In genomic region chr19:17216058-17216670, GRCh38 we compare ENCODE assay signal across 8 cellular contexts. TPM values are rescaled to one million over a fixed set of nuclear protein-coding genes. Genes with fewer than 3 reads are reported as not detected.
DNase-seq lines count a peak whose midpoint lies in the region; ATAC-seq, FAIRE-seq and TF ChIP-seq lines count a peak whose summit lies in the region.

No MANE protein-coding gene starts in this region.

- TF ChIP-seq CTCF in 22Rv1 (IDR thresholded peaks at IDR 0.05) (no peak), K562 (IDR thresholded peaks at IDR 0.05 in 2 of 3, conservative IDR thresholded peaks at IDR 0.05 in 1 of 3; ENCODE audit: insufficient read depth in 2 of 3, low read depth in 1 of 3, low read length in 3 of 3) (no peak), mesothelial cell of epicardium (IDR thresholded peaks at IDR 0.05; ENCODE audit: unreplicated experiment) (no peak), D721Med (IDR thresholded peaks at IDR 0.05; ENCODE audit: insufficient read depth, missing control alignments) (no peak), GM10248 (IDR thresholded peaks at IDR 0.05; ENCODE audit: control extremely low read depth, extremely low read depth, low read depth, missing control alignments) (no peak)

- H3K36me3 ChIP-seq in K562 (ENCODE audit: control insufficient read depth, insufficient read depth, low read length): peaks cover 38% of the 10 kb centered on the region; the same call in 2 of the 3 replicates

- H3K4me1 ChIP-seq in K562 (replicated peaks in 1 of 2; ENCODE audit: control insufficient read depth in 2 of 2, insufficient read depth in 2 of 2, low read length in 2 of 2): peaks cover 13 to 32% of the 10 kb centered on the region in 2 experiments

- H2AFZ ChIP-seq in K562 (ENCODE audit: low read depth, low read length): peak overlapping the region; percentile 99

- CTCF ChIA-PET in K562 (lab: Yijun Ruan, JAX; ENCODE audit: low intra/inter-chr PET ratio) (no interaction called here), GM10248 (lab: Yijun Ruan, JAX) (interaction anchor here (1.0 to 2.0 kb wide), 3 partner anchors 11 to 65 kb away, joined by 3 to 4 read pairs (median 3); partner anchors contain the start of gene ANKLE1)

- TF ChIP-seq EP300 in K562 (IDR thresholded peaks at IDR 0.05; ENCODE audit: low read length): no peak

- WGBS in K562 (ENCODE audit: insufficient coverage, low coverage, missing lambda C conversion rate): 38% methylated on average over 13 of the region's 13 CpGs

- POLR2A ChIA-PET in K562 (lab: Yijun Ruan, JAX): interaction anchor here (0.6 to 2.5 kb wide), 14 partner anchors 10 to 164 kb away, joined by 3 to 31 read pairs (median 5); partner anchors contain the start of genes BABAM1, DDA1 and OCEL1
- POLR2A ChIA-PET in GM10248 (lab: Yijun Ruan, JAX): interaction anchor here (1.8 kb wide), 1 partner anchor 12 kb away, joined by 4 read pairs; no protein-coding TSS in a partner anchor

- H3K4me2 ChIP-seq in K562 (ENCODE audit: insufficient read depth, low read length): peak overlapping the region; percentile 93

- FAIRE-seq in HTR-8/SVneo (lab: Jason Lieb, UNC) (peak; percentile 4), K562 (lab: Jason Lieb, UNC) (peak; percentile 11), D721Med (lab: Jason Lieb, UNC) (no peak)

- H3K27ac ChIP-seq in 22Rv1: peak overlapping the region; percentile 85
- H3K27ac ChIP-seq in K562 (ENCODE audit: extremely low read depth, low read depth, low read length): peak overlapping the region; percentile 99

- H4K20me1 ChIP-seq in K562 (replicated peaks; ENCODE audit: control insufficient read depth, insufficient read depth, low read length): no peaks in the 10 kb centered on the region

- H3K27me3 Mint-ChIP-seq in mesothelial cell of epicardium (ENCODE audit: low read depth): no peaks in the 10 kb centered on the region

- H3K9me1 ChIP-seq in K562 (ENCODE audit: control insufficient read depth, insufficient read depth, low read length): peaks cover 3% of the 10 kb centered on the region

- no peak for ATAC-seq in K562

- peak overlapping the region; percentile 99 for H3K27ac Mint-ChIP-seq in mesothelial cell of epicardium

- H3K4me3 ChIP-seq in K562: peak overlapping the region; percentile 68

- intact Hi-C loops in K562 (cut with micrococcal nuclease): no loop called here

- H3K4me1 Mint-ChIP-seq in mesothelial cell of epicardium: peaks cover 10% of the 10 kb centered on the region

- no peaks in the 10 kb centered on the region for H3K9me3 ChIP-seq in K562 (replicated peaks; ENCODE audit: control insufficient read depth, insufficient read depth, low read depth, low read length)

- TF ChIP-seq POLR2A in K562 (conservative IDR thresholded peaks at IDR 0.05): no peak

- TF ChIP-seq RAD21 in K562 (CRISPR knock-in tag; conservative IDR thresholded peaks at IDR 0.05 in 1 of 2, IDR thresholded peaks at IDR 0.05 in 1 of 2): no peak

- TSS peak; percentile 71 for BruUV-seq in K562 (replicated peaks; lab: Mats Ljungman, UMichigan)

- H3K36me3 Mint-ChIP-seq in mesothelial cell of epicardium: peaks cover 25% of the 10 kb centered on the region

- peak overlapping the region; percentile 85 to 98 for H3K9ac ChIP-seq in K562 (ENCODE audit: insufficient read depth in 1 of 2, low read depth in 2 of 2, low read length in 2 of 2)

- no peak for DNase-seq in HTR-8/SVneo (ENCODE audit: insufficient read length, low spot score)
- DNase-seq in K562 (ENCODE audit: extremely low read depth in 1 of 4, low spot score in 3 of 4): peak in 2 of 4 experiments; percentile 24 to 29
- no peak for DNase-seq in mesothelial cell of epicardium (ENCODE audit: low spot score in 2 of 2, unreplicated experiment in 2 of 2)
- no peak for DNase-seq in pons (ENCODE audit: low spot score)
- no peak for DNase-seq in D721Med (ENCODE audit: insufficient read length, low spot score)
- no peak for DNase-seq in GM10248 (ENCODE audit: extremely low spot score)
- DNase-seq in SIG-M5 treated with dmso at 0.1 percent for 504 hours (lab: John Stamatoyannopoulos, UW; ENCODE audit: unreplicated experiment): no peak

- no peaks in the 10 kb centered on the region for H3K9me3 Mint-ChIP-seq in mesothelial cell of epicardium

- H3K79me2 ChIP-seq in K562 (ENCODE audit: control insufficient read depth, insufficient read depth, low read length): peaks cover 9% of the 10 kb centered on the region

- peak overlapping the region; percentile 92 for H3K4me3 Mint-ChIP-seq in mesothelial cell of epicardium

- in situ Hi-C loops in K562 (cut with MboI): no loop called here

- H3K27me3 ChIP-seq in K562 (ENCODE audit: control insufficient read depth in 2 of 2, insufficient read depth in 2 of 2, low read length in 2 of 2): no peaks in the 10 kb centered on the region

RNA-seq across cellular contexts. Expression of gene USE1, which starts 1.0 kb away (rescaled TPM):
- 15.6 and 34.4 TPM in 2 replicates for total RNA-seq in K562 (2011; cell fraction: chromatin; rRNA removed; ENCODE audit: low replicate concordance)
- 24.5 and 31.5 TPM in 2 replicates for total RNA-seq in K562 (2011; cell fraction: nucleolus; rRNA removed)
- total RNA-seq in K562 (2011; cell fraction: nucleoplasm; rRNA removed): 20.2 and 24.3 TPM in 2 replicates
- 38.8 and 40.7 TPM in 2 replicates for total RNA-seq in K562 (2014; rRNA removed)
- total RNA-seq in K562 (2014; rRNA removed; fragmentation: Illumina TruSeq; extraction: Trizol): 15.2 and 17.3 TPM in 2 replicates
- 23.9 TPM in 2 replicates for total RNA-seq in K562 (2015; rRNA removed; fragmentation: Illumina TruSeq; extraction: Trizol)
- 34.0 and 34.9 TPM in 2 replicates for total RNA-seq in K562 (2021)
- polyA plus RNA-seq in K562 (2011; rRNA removed): 19.1 and 21.1 TPM in 2 replicates
- polyA plus RNA-seq in K562 (2011; cell fraction: cytosol; rRNA removed): 25.0 and 38.2 TPM in 2 replicates
- 16.7 and 20.6 TPM in 2 replicates for polyA plus RNA-seq in K562 (2011; cell fraction: nucleus; rRNA removed)
- 35.2 and 46.0 TPM in 2 replicates for polyA plus RNA-seq in K562 (2012)
- polyA plus RNA-seq in K562 (2014; fragmentation: Illumina TruSeq; extraction: Trizol): 27.3 and 32.8 TPM in 2 replicates
- 10 to 100 TPM; 39.3 to 46.7 TPM for polyA plus RNA-seq in K562 (2014; fragmentation: Nextera tagmentation; extraction: Ambion mirVana)
- 50.6 and 52.4 TPM in 2 replicates for polyA plus RNA-seq in K562 (2014; rRNA removed)
- 11.2 and 20.2 TPM in 2 replicates for polyA minus RNA-seq in K562 (2011; rRNA and poly(A)+ RNA removed)
- 12.1 and 12.7 TPM in 2 replicates for polyA minus RNA-seq in K562 (2011; cell fraction: cytosol; rRNA and poly(A)+ RNA removed)
- polyA minus RNA-seq in K562 (2011; cell fraction: nucleus; rRNA and poly(A)+ RNA removed): 6.6 and 9.3 TPM in 2 replicates
- total RNA-seq in mesothelial cell of epicardium: 24.4 to 26.0 TPM (median 25.8 TPM) in 3 replicates

RNA-seq across cellular contexts. Expression of gene OCEL1, which starts 9.9 kb away (rescaled TPM):
- 6.5 and 21.1 TPM in 2 replicates for total RNA-seq in K562 (2011; cell fraction: chromatin; rRNA removed; ENCODE audit: low replicate concordance)
- total RNA-seq in K562 (2011; cell fraction: nucleolus; rRNA removed): 15.1 and 16.3 TPM in 2 replicates
- total RNA-seq in K562 (2011; cell fraction: nucleoplasm; rRNA removed): 12.4 and 15.1 TPM in 2 replicates
- 12.4 and 17.6 TPM in 2 replicates for total RNA-seq in K562 (2014; rRNA removed)
- total RNA-seq in K562 (2014; rRNA removed; fragmentation: Illumina TruSeq; extraction: Trizol): 11.6 and 14.7 TPM in 2 replicates
- total RNA-seq in K562 (2015; rRNA removed; fragmentation: Illumina TruSeq; extraction: Trizol): 9.3 and 11.2 TPM in 2 replicates
- total RNA-seq in K562 (2021): 38.0 and 38.6 TPM in 2 replicates
- polyA plus RNA-seq in K562 (2011; rRNA removed): 10.2 TPM in 2 replicates
- 13.3 and 25.0 TPM in 2 replicates for polyA plus RNA-seq in K562 (2011; cell fraction: cytosol; rRNA removed)
- 15.4 and 17.4 TPM in 2 replicates for polyA plus RNA-seq in K562 (2011; cell fraction: nucleus; rRNA removed)
- 24.9 and 39.7 TPM in 2 replicates for polyA plus RNA-seq in K562 (2012)
- 18.8 and 27.0 TPM in 2 replicates for polyA plus RNA-seq in K562 (2014; fragmentation: Illumina TruSeq; extraction: Trizol)
- polyA plus RNA-seq in K562 (2014; fragmentation: Nextera tagmentation; extraction: Ambion mirVana): 10 to 100 TPM in 1 of 2 experiments, 1 to 10 TPM in 1; 8.0 to 10.7 TPM
- 16.3 and 18.6 TPM in 2 replicates for polyA plus RNA-seq in K562 (2014; rRNA removed)
- 3.5 and 5.2 TPM in 2 replicates for polyA minus RNA-seq in K562 (2011; rRNA and poly(A)+ RNA removed)
- 10.7 and 13.4 TPM in 2 replicates for polyA minus RNA-seq in K562 (2011; cell fraction: cytosol; rRNA and poly(A)+ RNA removed)
- polyA minus RNA-seq in K562 (2011; cell fraction: nucleus; rRNA and poly(A)+ RNA removed): 4.0 and 4.9 TPM in 2 replicates
- 14.3 to 19.2 TPM (median 16.2 TPM) in 3 replicates for total RNA-seq in mesothelial cell of epicardium

RNA-seq across cellular contexts. Expression of gene NR2F6, which starts 29.6 kb away (rescaled TPM):
- total RNA-seq in K562 (2011; cell fraction: chromatin; rRNA removed; ENCODE audit: low replicate concordance): 10.8 and 27.6 TPM in 2 replicates
- 38.8 and 38.9 TPM in 2 replicates for total RNA-seq in K562 (2011; cell fraction: nucleolus; rRNA removed)
- 21.8 and 21.9 TPM in 2 replicates for total RNA-seq in K562 (2011; cell fraction: nucleoplasm; rRNA removed)
- total RNA-seq in K562 (2014; rRNA removed): 93.2 and 99.7 TPM in 2 replicates
- total RNA-seq in K562 (2014; rRNA removed; fragmentation: Illumina TruSeq; extraction: Trizol): 9.8 and 12.6 TPM in 2 replicates
- 22.8 and 25.2 TPM in 2 replicates for total RNA-seq in K562 (2015; rRNA removed; fragmentation: Illumina TruSeq; extraction: Trizol)
- total RNA-seq in K562 (2021): 95.9 and 97.5 TPM in 2 replicates
- polyA plus RNA-seq in K562 (2011; rRNA removed): 18.8 and 23.9 TPM in 2 replicates
- 30.9 and 123 TPM in 2 replicates for polyA plus RNA-seq in K562 (2011; cell fraction: cytosol; rRNA removed)
- polyA plus RNA-seq in K562 (2011; cell fraction: nucleus; rRNA removed): 22.1 and 32.8 TPM in 2 replicates
- polyA plus RNA-seq in K562 (2012): 39.5 and 51.7 TPM in 2 replicates
- 11.4 and 15.7 TPM in 2 replicates for polyA plus RNA-seq in K562 (2014; fragmentation: Illumina TruSeq; extraction: Trizol)
- polyA plus RNA-seq in K562 (2014; fragmentation: Nextera tagmentation; extraction: Ambion mirVana): 1 to 10 TPM in 1 of 2 experiments, under 1 TPM in 1; 0.76 to 3.0 TPM
- polyA plus RNA-seq in K562 (2014; rRNA removed): 64.2 and 69.6 TPM in 2 replicates
- 5.7 and 7.4 TPM in 2 replicates for polyA minus RNA-seq in K562 (2011; rRNA and poly(A)+ RNA removed)
- polyA minus RNA-seq in K562 (2011; cell fraction: cytosol; rRNA and poly(A)+ RNA removed): 29.7 and 39.7 TPM in 2 replicates
- 9.3 and 11.7 TPM in 2 replicates for polyA minus RNA-seq in K562 (2011; cell fraction: nucleus; rRNA and poly(A)+ RNA removed)
- 59.1 to 61.8 TPM (median 61.2 TPM) in 3 replicates for total RNA-seq in mesothelial cell of epicardium

RNA-seq across cellular contexts. Expression of gene USHBP1, which starts 48.4 kb away (rescaled TPM):
- 0.21 and 0.56 TPM in 2 replicates for total RNA-seq in K562 (2011; cell fraction: chromatin; rRNA removed; ENCODE audit: low replicate concordance)
- 0.53 and 0.83 TPM in 2 replicates for total RNA-seq in K562 (2011; cell fraction: nucleolus; rRNA removed)
- total RNA-seq in K562 (2011; cell fraction: nucleoplasm; rRNA removed): 0.15 and 0.44 TPM in 2 replicates
- total RNA-seq in K562 (2014; rRNA removed) (0.04 and 0.05 TPM in 2 replicates), K562 (2014; rRNA removed; fragmentation: Illumina TruSeq; extraction: Trizol) (not detected in 2 replicates), K562 (2015; rRNA removed; fragmentation: Illumina TruSeq; extraction: Trizol) (not detected in 2 replicates), K562 (2021) (0.16 TPM in 1 of 2 replicates, not detected in the other), mesothelial cell of epicardium (0.45 TPM in 1 of 3 replicates, not detected in the others)
- polyA plus RNA-seq in K562 (2011; rRNA removed) (0.03 TPM in 2 replicates), K562 (2014; fragmentation: Illumina TruSeq; extraction: Trizol) (0.10 TPM in 1 of 2 replicates, not detected in the other), K562 (2014; fragmentation: Nextera tagmentation; extraction: Ambion mirVana) (not detected), K562 (2014; rRNA removed) (0.05 and 0.11 TPM in 2 replicates)
- 0.03 and 0.07 TPM in 2 replicates for polyA plus RNA-seq in K562 (2011; cell fraction: cytosol; rRNA removed)
- polyA plus RNA-seq in K562 (2011; cell fraction: nucleus; rRNA removed): 0.24 and 0.32 TPM in 2 replicates
- 0.07 and 0.19 TPM in 2 replicates for polyA plus RNA-seq in K562 (2012)
- polyA minus RNA-seq in K562 (2011; rRNA and poly(A)+ RNA removed): not detected in 2 replicates
- polyA minus RNA-seq in K562 (2011; cell fraction: cytosol; rRNA and poly(A)+ RNA removed): not detected in 2 replicates
- polyA minus RNA-seq in K562 (2011; cell fraction: nucleus; rRNA and poly(A)+ RNA removed): not detected in 2 replicates

RNA-seq across cellular contexts. Expression of gene BABAM1, which starts 51.1 kb away (rescaled TPM):
- 60.5 and 172 TPM in 2 replicates for total RNA-seq in K562 (2011; cell fraction: chromatin; rRNA removed; ENCODE audit: low replicate concordance)
- 114 and 138 TPM in 2 replicates for total RNA-seq in K562 (2011; cell fraction: nucleolus; rRNA removed)
- total RNA-seq in K562 (2011; cell fraction: nucleoplasm; rRNA removed): 106 and 109 TPM in 2 replicates
- total RNA-seq in K562 (2014; rRNA removed) (118 and 150 TPM in 2 replicates), K562 (2014; rRNA removed; fragmentation: Illumina TruSeq; extraction: Trizol) (83.8 and 100 TPM in 2 replicates), K562 (2015; rRNA removed; fragmentation: Illumina TruSeq; extraction: Trizol) (92.7 and 92.9 TPM in 2 replicates), K562 (2021) (115 and 116 TPM in 2 replicates), mesothelial cell of epicardium (91.6 to 98.6 TPM (median 92.2 TPM) in 3 replicates)
- polyA plus RNA-seq in K562 (2011; rRNA removed) (131 and 139 TPM in 2 replicates), K562 (2014; fragmentation: Illumina TruSeq; extraction: Trizol) (113 and 124 TPM in 2 replicates), K562 (2014; fragmentation: Nextera tagmentation; extraction: Ambion mirVana) (10 to 100 TPM; 14.7 to 21.5 TPM), K562 (2014; rRNA removed) (160 and 193 TPM in 2 replicates)
- 143 and 168 TPM in 2 replicates for polyA plus RNA-seq in K562 (2011; cell fraction: cytosol; rRNA removed)
- 198 and 210 TPM in 2 replicates for polyA plus RNA-seq in K562 (2011; cell fraction: nucleus; rRNA removed)
- polyA plus RNA-seq in K562 (2012): 90.9 and 91.9 TPM in 2 replicates
- polyA minus RNA-seq in K562 (2011; rRNA and poly(A)+ RNA removed): 35.7 and 38.4 TPM in 2 replicates
- 28.1 and 30.4 TPM in 2 replicates for polyA minus RNA-seq in K562 (2011; cell fraction: cytosol; rRNA and poly(A)+ RNA removed)
- 18.4 and 26.7 TPM in 2 replicates for polyA minus RNA-seq in K562 (2011; cell fraction: nucleus; rRNA and poly(A)+ RNA removed)
